8 cellular contexts compared by ENCODE assay signal in genomic region chr1:38240626-38241025, GRCh38.
"Had no signal": no experiment of that assay in that cellular context is flagged by ENCODE, and none has a peak within 500 bp of the region (broad histone marks: within the 10 kb centered on the region; RNA-seq: fewer than 3 reads in every experiment).

No MANE protein-coding gene starts in this region.

- H3K9ac ChIP-seq: KMS-11 had no signal

- H3K27ac ChIP-seq: KMS-11 had no signal

- H3K4me2 ChIP-seq: GM23338, KMS-11 had no signal

- H3K4me3 ChIP-seq: GM23338, HAP-1 had no signal

- DNase-seq: H7, HFFc6, IMR-90, KBM-7 had no signal

- H3K36me3 ChIP-seq: HAP-1 had no signal

- FAIRE-seq: HTR-8/SVneo had no signal

- H2AFZ ChIP-seq: GM23338 had no signal

- ATAC-seq: GM23338 had no signal

- H3K9me3 ChIP-seq: HAP-1 had no signal
